ENCODE assay signal across 8 cellular contexts in the genomic region with DNA sequence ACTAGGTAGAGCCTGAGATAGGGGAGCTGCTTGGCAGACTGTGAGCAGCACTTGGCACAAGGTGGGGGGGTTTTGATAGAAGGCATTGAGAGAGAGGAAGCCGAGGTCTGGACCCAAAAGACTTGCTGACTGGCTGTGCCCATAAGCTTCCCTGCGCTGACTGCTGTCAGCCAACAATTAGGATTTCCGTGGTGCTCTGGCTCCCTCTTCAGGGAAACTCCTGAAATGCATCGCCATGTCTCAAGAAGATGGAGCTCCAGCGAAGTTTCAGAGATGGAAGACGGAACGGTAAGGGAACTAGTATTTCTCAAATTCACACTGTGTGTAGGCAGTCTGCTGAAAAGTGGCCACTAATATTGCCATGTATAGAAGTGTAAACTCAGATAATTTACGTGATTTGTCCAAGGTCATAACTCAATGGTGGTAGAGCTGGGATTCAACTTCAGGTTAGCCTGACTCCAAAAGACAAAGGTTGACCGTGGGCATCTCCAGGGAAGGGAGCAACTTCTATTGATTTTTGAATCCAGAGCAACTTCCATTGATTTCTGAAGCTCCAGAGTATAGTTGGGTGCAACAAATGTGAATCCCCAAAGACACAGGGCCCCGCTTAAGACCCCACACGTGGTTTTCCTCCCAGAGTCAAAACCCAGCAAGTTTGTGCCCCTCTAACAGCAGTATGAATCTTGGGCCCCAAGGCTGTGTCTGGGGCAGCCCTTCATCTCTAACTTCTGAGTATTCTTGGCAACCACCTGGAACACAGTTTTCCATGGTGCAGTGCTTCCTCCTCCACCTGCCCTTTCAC. TPM values are rescaled to one million over a fixed set of nuclear protein-coding genes. Genes with fewer than 3 reads are reported as not detected.
DNase-seq lines count a peak whose midpoint lies in the region; ATAC-seq, FAIRE-seq and TF ChIP-seq lines count a peak whose summit lies in the region.

No MANE protein-coding gene starts in this region.

- H4K20me1 ChIP-seq in GM23248 (ENCODE audit: insufficient read depth) (no peaks in the 10 kb centered on the region), HepG2 (ENCODE audit: insufficient read depth, low read length) (no peaks in the 10 kb centered on the region)

- intact Hi-C loops in HepG2 (cut with micrococcal nuclease; ENCODE audit: unreplicated experiment): loop anchor here (1.0 to 5.0 kb wide), 5 partner anchors 59 to 406 kb away; no protein-coding TSS in a partner anchor

- H3K9me2 ChIP-seq in GM23248 (ENCODE audit: insufficient read depth): no peaks in the 10 kb centered on the region

- H3K27ac ChIP-seq in GM23248 (no peak overlapping the region), caudate nucleus (ENCODE audit: low read depth, low read length) (no peak overlapping the region), HepG2 (ENCODE audit: extremely low read length, insufficient read depth, low read length) (no peak overlapping the region)

- no peak for TF ChIP-seq POLR2A in HepG2 (IDR thresholded peaks at IDR 0.05; ENCODE audit: insufficient read depth in 1 of 2, low read depth in 2 of 2, low read length in 2 of 2)

- no peak for TF ChIP-seq EP300 in HepG2 (IDR thresholded peaks at IDR 0.05; ENCODE audit: low read depth in 2 of 2, low read length in 2 of 2)
- no peak for TF ChIP-seq EP300 in HepG2 (CRISPR knock-in tag; IDR thresholded peaks at IDR 0.05; ENCODE audit: borderline replicate concordance)

- BruUV-seq in HepG2 (replicated peaks; lab: Mats Ljungman, UMichigan): no TSS peak

- TF ChIP-seq RAD21 in HepG2 (CRISPR knock-in tag; IDR thresholded peaks at IDR 0.05): peak; percentile 56

- H2AFZ ChIP-seq in GM23248 (peak overlapping the region; percentile 71), HepG2 (ENCODE audit: low read length) (no peak overlapping the region)

- H3K9me3 ChIP-seq in GM23248 (ENCODE audit: low read depth) (no peaks in the 10 kb centered on the region), HepG2 (ENCODE audit: low read length) (no peaks in the 10 kb centered on the region)

- peak; percentile 79 for TF ChIP-seq CTCF in HepG2 (CRISPR knock-in tag; IDR thresholded peaks at IDR 0.05)

- CTCF ChIA-PET in HepG2 (lab: Yijun Ruan, JAX; ENCODE audit: low intra/inter-chr PET ratio, low total read pairs): interaction anchor here (1.4 to 1.8 kb wide), 3 partner anchors 60 to 317 kb away, joined by 4 to 19 read pairs (median 14); no protein-coding TSS in a partner anchor

- no peaks in the 10 kb centered on the region for H3K4me1 ChIP-seq in GM23248 (ENCODE audit: insufficient read depth)
- no peaks in the 10 kb centered on the region for H3K4me1 ChIP-seq in HepG2 (ENCODE audit: insufficient read depth, low read length)

- 23 to 27% methylated on average over 11 of the region's 11 CpGs for WGBS in GM23248 (ENCODE audit: low coverage in 1 of 2, low lambda C conversion rate in 2 of 2, missing lambda C conversion rate in 2 of 2), 2 experiments
- WGBS in HepG2 (ENCODE audit: low lambda C conversion rate): 18% methylated on average over 9 of the region's 11 CpGs

- H3K9ac ChIP-seq in GM23248 (no peak overlapping the region), HepG2 (ENCODE audit: insufficient read depth, low read depth, low read length) (no peak overlapping the region)

- DNase-seq in C1 segment of cervical spinal cord (lab: John Stamatoyannopoulos, UW) (peak in 12 of 14 donors; percentile 2 to 77 (median 39)), GM23248 (peak; percentile 85), NCI-H2227 (lab: John Stamatoyannopoulos, UW; ENCODE audit: unreplicated experiment) (peak; percentile 3), caudate nucleus (lab: John Stamatoyannopoulos, UW) (peak in 48 of 61 donors; percentile 3 to 77 (median 38)), HepG2 (ENCODE audit: low spot score) (peak; percentile 40)
- peak; percentile 50 for DNase-seq in activated CD4-positive, CD25-positive, alpha-beta regulatory T cell treated with anti-CD3 and anti-CD28 coated beads, Interleukin-2, amount 50 U/mL, for 16 hours (ENCODE audit: low read depth, low spot score)
- DNase-seq in stimulated activated CD4-positive, alpha-beta T cell treated with anti-CD3 and anti-CD28 coated beads, Interleukin-4, amount 100 ng/mL, for 4 hours: peak; percentile 73

- H3K4me2 ChIP-seq in GM23248 (ENCODE audit: unreplicated experiment): peak overlapping the region; percentile 61
- no peak overlapping the region for H3K4me2 ChIP-seq in HepG2 (ENCODE audit: low read depth, low read length)

- H3K36me3 ChIP-seq in GM23248 (ENCODE audit: low read depth): no peaks in the 10 kb centered on the region
- no peaks in the 10 kb centered on the region for H3K36me3 ChIP-seq in HepG2 (replicated peaks in 1 of 2; ENCODE audit: control insufficient read depth in 1 of 2, insufficient read depth in 2 of 2, low read length in 2 of 2)

- H3K79me2 ChIP-seq in GM23248 (ENCODE audit: insufficient read depth) (no peaks in the 10 kb centered on the region), HepG2 (ENCODE audit: insufficient read depth, low read length) (no peaks in the 10 kb centered on the region)

- in situ Hi-C loops in GM23248 (cut with MboI) (loop anchor here (10.0 kb wide), 1 partner anchor 394 kb away; no protein-coding TSS in a partner anchor), HepG2 (cut with HindIII; ENCODE audit: extremely low pct_ligation_motif_present, low pct_unique_long_range_greater_than_20kb) (no loop called here)

- ATAC-seq in HepG2 (peak; percentile 58), GM18858 (IDR thresholded peaks at IDR 0.05; ENCODE audit: unreplicated experiment) (no peak)

- peak; percentile 74 for FAIRE-seq in HepG2 (lab: Jason Lieb, UNC)

- H3K27me3 ChIP-seq in GM23248 (replicated peaks; ENCODE audit: insufficient read depth) (no peaks in the 10 kb centered on the region; the same call in 1 of the 2 replicates), HepG2 (ENCODE audit: control insufficient read depth in 1 of 2, insufficient read depth in 2 of 2, low read length in 2 of 2) (no peaks in the 10 kb centered on the region; a peak in 1 of 5 replicates)

- no peak overlapping the region for H3K4me3 ChIP-seq in GM23248
- H3K4me3 ChIP-seq in HepG2 (replicated peaks in 1 of 3; ENCODE audit: insufficient read depth in 1 of 3, low read depth in 2 of 3, low read length in 3 of 3): no peak overlapping the region

- H3F3A ChIP-seq in GM23248 (ENCODE audit: insufficient read depth): no peaks in the 10 kb centered on the region

- POLR2A ChIA-PET in HepG2 (lab: Yijun Ruan, JAX): no interaction called here

RNA-seq across cellular contexts. Expression of a gene that starts 44.5 kb away (rescaled TPM):
- total RNA-seq in GM23248 (2014; rRNA removed; shearing (Covaris generic)): not detected in 2 replicates
- polyA plus RNA-seq in GM23248 (2016; fragmentation: Nextera tagmentation; extraction: Ambion mirVana): not detected in 2 replicates
- total RNA-seq in HepG2 (2016; rRNA removed; fragmentation: Illumina TruSeq; extraction: Trizol): not detected in 2 replicates
- not detected in 2 replicates for total RNA-seq in HepG2 (2016; cell fraction: cytosol; rRNA removed; fragmentation: Illumina TruSeq; extraction: Trizol; ENCODE audit: low read depth)
- not detected in 2 replicates for total RNA-seq in HepG2 (2016; cell fraction: insoluble cytoplasmic fraction; rRNA removed; fragmentation: Illumina TruSeq; extraction: Trizol)
- not detected in 2 replicates for total RNA-seq in HepG2 (2016; cell fraction: membrane; rRNA removed; fragmentation: Illumina TruSeq; extraction: Trizol)
- not detected in 2 replicates for total RNA-seq in HepG2 (2016; cell fraction: nucleus; rRNA removed; fragmentation: Illumina TruSeq; extraction: Trizol)
- not detected in 2 replicates for polyA plus RNA-seq in HepG2 (2011; rRNA removed)
- polyA plus RNA-seq in HepG2 (2011; cell fraction: cytosol; rRNA removed): not detected in 2 replicates
- polyA plus RNA-seq in HepG2 (2011; cell fraction: nucleus; rRNA removed): not detected in 2 replicates
- polyA plus RNA-seq in HepG2 (2012): not detected in 2 replicates
- not detected in 2 replicates for polyA plus RNA-seq in HepG2 (2016; cell fraction: cytosol; fragmentation: Illumina TruSeq; extraction: Trizol; ENCODE audit: low read depth)
- polyA plus RNA-seq in HepG2 (2016; cell fraction: insoluble cytoplasmic fraction; fragmentation: Illumina TruSeq; extraction: Trizol; ENCODE audit: low read depth): not detected in 2 replicates
- not detected in 2 replicates for polyA plus RNA-seq in HepG2 (2016; cell fraction: membrane; fragmentation: Illumina TruSeq; extraction: Trizol; ENCODE audit: low read depth)
- polyA plus RNA-seq in HepG2 (2016; cell fraction: nucleus; fragmentation: Illumina TruSeq; extraction: Trizol; ENCODE audit: insufficient read depth, low read depth): not detected in 2 replicates
- not detected in 2 replicates for polyA minus RNA-seq in HepG2 (2011; rRNA and poly(A)+ RNA removed; ENCODE audit: low replicate concordance)
- polyA minus RNA-seq in HepG2 (2011; cell fraction: cytosol; rRNA and poly(A)+ RNA removed): not detected in 2 replicates
- not detected in 2 replicates for polyA minus RNA-seq in HepG2 (2011; cell fraction: nucleus; rRNA and poly(A)+ RNA removed)

RNA-seq across cellular contexts. Expression of a gene that starts 52.0 kb away (rescaled TPM):
- not detected in 2 replicates for total RNA-seq in GM23248 (2014; rRNA removed; shearing (Covaris generic))
- polyA plus RNA-seq in GM23248 (2016; fragmentation: Nextera tagmentation; extraction: Ambion mirVana) (not detected in 2 replicates), HepG2 (2011; rRNA removed) (not detected in 2 replicates)
- not detected in 2 replicates for total RNA-seq in HepG2 (2016; rRNA removed; fragmentation: Illumina TruSeq; extraction: Trizol)
- total RNA-seq in HepG2 (2016; cell fraction: cytosol; rRNA removed; fragmentation: Illumina TruSeq; extraction: Trizol; ENCODE audit: low read depth): not detected in 2 replicates
- total RNA-seq in HepG2 (2016; cell fraction: insoluble cytoplasmic fraction; rRNA removed; fragmentation: Illumina TruSeq; extraction: Trizol): not detected in 2 replicates
- not detected in 2 replicates for total RNA-seq in HepG2 (2016; cell fraction: membrane; rRNA removed; fragmentation: Illumina TruSeq; extraction: Trizol)
- total RNA-seq in HepG2 (2016; cell fraction: nucleus; rRNA removed; fragmentation: Illumina TruSeq; extraction: Trizol): not detected in 2 replicates
- polyA plus RNA-seq in HepG2 (2011; cell fraction: cytosol; rRNA removed): not detected in 2 replicates
- not detected in 2 replicates for polyA plus RNA-seq in HepG2 (2011; cell fraction: nucleus; rRNA removed)
- polyA plus RNA-seq in HepG2 (2012): not detected in 2 replicates
- not detected in 2 replicates for polyA plus RNA-seq in HepG2 (2016; cell fraction: cytosol; fragmentation: Illumina TruSeq; extraction: Trizol; ENCODE audit: low read depth)
- not detected in 2 replicates for polyA plus RNA-seq in HepG2 (2016; cell fraction: insoluble cytoplasmic fraction; fragmentation: Illumina TruSeq; extraction: Trizol; ENCODE audit: low read depth)
- polyA plus RNA-seq in HepG2 (2016; cell fraction: membrane; fragmentation: Illumina TruSeq; extraction: Trizol; ENCODE audit: low read depth): not detected in 2 replicates
- not detected in 2 replicates for polyA plus RNA-seq in HepG2 (2016; cell fraction: nucleus; fragmentation: Illumina TruSeq; extraction: Trizol; ENCODE audit: insufficient read depth, low read depth)
- polyA minus RNA-seq in HepG2 (2011; rRNA and poly(A)+ RNA removed; ENCODE audit: low replicate concordance): not detected in 2 replicates
- not detected in 2 replicates for polyA minus RNA-seq in HepG2 (2011; cell fraction: cytosol; rRNA and poly(A)+ RNA removed)
- polyA minus RNA-seq in HepG2 (2011; cell fraction: nucleus; rRNA and poly(A)+ RNA removed): not detected in 2 replicates

RNA-seq across cellular contexts. Expression of a gene that starts 55.7 kb away (rescaled TPM):
- total RNA-seq in GM23248 (2014; rRNA removed; shearing (Covaris generic)): not detected in 2 replicates
- polyA plus RNA-seq in GM23248 (2016; fragmentation: Nextera tagmentation; extraction: Ambion mirVana) (not detected in 2 replicates), HepG2 (2011; rRNA removed) (not detected in 2 replicates)
- total RNA-seq in HepG2 (2016; rRNA removed; fragmentation: Illumina TruSeq; extraction: Trizol): not detected in 2 replicates
- not detected in 2 replicates for total RNA-seq in HepG2 (2016; cell fraction: cytosol; rRNA removed; fragmentation: Illumina TruSeq; extraction: Trizol; ENCODE audit: low read depth)
- not detected in 2 replicates for total RNA-seq in HepG2 (2016; cell fraction: insoluble cytoplasmic fraction; rRNA removed; fragmentation: Illumina TruSeq; extraction: Trizol)
- not detected in 2 replicates for total RNA-seq in HepG2 (2016; cell fraction: membrane; rRNA removed; fragmentation: Illumina TruSeq; extraction: Trizol)
- total RNA-seq in HepG2 (2016; cell fraction: nucleus; rRNA removed; fragmentation: Illumina TruSeq; extraction: Trizol): not detected in 2 replicates
- polyA plus RNA-seq in HepG2 (2011; cell fraction: cytosol; rRNA removed): not detected in 2 replicates
- not detected in 2 replicates for polyA plus RNA-seq in HepG2 (2011; cell fraction: nucleus; rRNA removed)
- polyA plus RNA-seq in HepG2 (2012): not detected in 2 replicates
- not detected in 2 replicates for polyA plus RNA-seq in HepG2 (2016; cell fraction: cytosol; fragmentation: Illumina TruSeq; extraction: Trizol; ENCODE audit: low read depth)
- polyA plus RNA-seq in HepG2 (2016; cell fraction: insoluble cytoplasmic fraction; fragmentation: Illumina TruSeq; extraction: Trizol; ENCODE audit: low read depth): not detected in 2 replicates
- polyA plus RNA-seq in HepG2 (2016; cell fraction: membrane; fragmentation: Illumina TruSeq; extraction: Trizol; ENCODE audit: low read depth): not detected in 2 replicates
- not detected in 2 replicates for polyA plus RNA-seq in HepG2 (2016; cell fraction: nucleus; fragmentation: Illumina TruSeq; extraction: Trizol; ENCODE audit: insufficient read depth, low read depth)
- polyA minus RNA-seq in HepG2 (2011; rRNA and poly(A)+ RNA removed; ENCODE audit: low replicate concordance): not detected in 2 replicates
- polyA minus RNA-seq in HepG2 (2011; cell fraction: cytosol; rRNA and poly(A)+ RNA removed): not detected in 2 replicates
- not detected in 2 replicates for polyA minus RNA-seq in HepG2 (2011; cell fraction: nucleus; rRNA and poly(A)+ RNA removed)

Comparison
In these comparisons a context has a peak if more than half of its experiments do, and no peak if none do; other contexts are left out.
1. DNase-seq: peak in every context shown above with its lines; median percentile 85 in GM23248; 73 in stimulated activated CD4-positive, alpha-beta T cell treated with anti-CD3 and anti-CD28 coated beads, Interleukin-4, amount 100 ng/mL, for 4 hours; 50 in activated CD4-positive, CD25-positive, alpha-beta regulatory T cell treated with anti-CD3 and anti-CD28 coated beads, Interleukin-2, amount 50 U/mL, for 16 hours; 40 in HepG2; 39 in C1 segment of cervical spinal cord; 38 in caudate nucleus; 3 in NCI-H2227.